ENCODE assay signal across 17 cellular contexts in the genomic region with DNA sequence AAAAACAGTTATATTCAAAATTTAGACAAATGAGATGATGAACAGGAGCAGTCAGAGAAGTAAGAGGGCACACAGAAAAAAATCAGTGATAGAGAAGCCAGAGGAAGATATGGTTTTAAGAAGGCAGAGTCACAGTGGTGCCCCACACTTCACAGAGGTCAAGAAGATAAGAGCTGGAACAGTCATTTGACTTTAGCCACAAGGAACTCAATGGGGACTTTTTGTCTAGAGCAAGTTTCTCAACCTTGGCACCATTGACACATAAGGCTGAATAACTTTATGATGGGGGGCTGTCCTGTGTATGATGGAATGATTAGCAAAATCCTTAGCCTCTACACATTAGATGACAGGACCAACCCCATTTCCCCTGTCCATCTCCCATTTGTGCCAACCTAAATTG.
DNase-seq lines count a peak whose midpoint lies in the region; ATAC-seq and TF ChIP-seq lines count a peak whose summit lies in the region.
"Had no signal": no experiment of that assay in that cellular context is flagged by ENCODE, and none has a peak within 500 bp of the region (broad histone marks: within the 10 kb centered on the region; RNA-seq: fewer than 3 reads in every experiment).

No MANE protein-coding gene starts in this region.

- peaks cover 24% of the 10 kb centered on the region for H3K9me3 Mint-ChIP-seq in activated naive CD8-positive, alpha-beta T cell treated with anti-CD3 and anti-CD28 coated beads, Interleukin-2, amount 50 U/mL, for 24 hours
- H3K9me3 Mint-ChIP-seq in activated naive CD8-positive, alpha-beta T cell treated with anti-CD3 and anti-CD28 coated beads for 36 hours = peaks cover 6% of the 10 kb centered on the region
- no peaks in the 10 kb centered on the region for H3K9me3 Mint-ChIP-seq in activated B cell treated with CpG ODN at 0.5 μM for 24 hours
- H3K9me3 Mint-ChIP-seq: endodermal cell had no signal

- peak; percentile 84 for ATAC-seq in activated naive CD8-positive, alpha-beta T cell treated with anti-CD3 and anti-CD28 coated beads, Interleukin-2, amount 50 U/mL, for 24 hours
- ATAC-seq in HG02678 (IDR thresholded peaks at IDR 0.05; ENCODE audit: unreplicated experiment) (peak; percentile 80), activated B cell treated with CpG ODN at 0.5 μM for 24 hours (ENCODE audit: low read depth) (peak; percentile 34)

- H3K27ac Mint-ChIP-seq in activated naive CD8-positive, alpha-beta T cell treated with anti-CD3 and anti-CD28 coated beads, Interleukin-2, amount 50 U/mL, for 24 hours = peak overlapping the region; percentile 70
- no peak overlapping the region for H3K27ac Mint-ChIP-seq in activated naive CD8-positive, alpha-beta T cell treated with anti-CD3 and anti-CD28 coated beads for 36 hours
- H3K27ac Mint-ChIP-seq in activated B cell treated with CpG ODN at 0.5 μM for 24 hours = peak overlapping the region; percentile 42
- H3K27ac Mint-ChIP-seq: activated naive CD8-positive, alpha-beta T cell treated with anti-CD3 and anti-CD28 coated beads, Interleukin-2, amount 10 ng/mL, durations not matched to agents 7 days and 5 days; endodermal cell had no signal

- POLR2A ChIA-PET in activated B cell treated with CpG ODN at 0.5 μM for 24 hours (lab: Charles Lee) = interaction anchor here (1.1 kb wide), 1 partner anchor 24 kb away, joined by 5 read pairs; no protein-coding TSS in a partner anchor

- no peak for DNase-seq in activated naive CD8-positive, alpha-beta T cell treated with anti-CD3 and anti-CD28 coated beads, Interleukin-2, amount 50 U/mL, for 24 hours
- no peak for DNase-seq in activated naive CD8-positive, alpha-beta T cell treated with anti-CD3 and anti-CD28 coated beads for 36 hours
- DNase-seq in activated B cell treated with CpG ODN at 0.5 μM for 24 hours (no peak), dermis blood vessel endothelial cell (no peak), DMS153 (lab: John Stamatoyannopoulos, UW) (no peak), GM13977 (ENCODE audit: low spot score) (no peak), SW480 (ENCODE audit: low spot score) (no peak)
- DNase-seq: activated naive CD8-positive, alpha-beta T cell treated with anti-CD3 and anti-CD28 coated beads, Interleukin-2, amount 10 ng/mL, durations not matched to agents 7 days and 5 days; endodermal cell; hippocampal formation; kidney glomerular epithelial cell; NCI-H1417; NCI-H226; SHP77 treated with DMSO at 0.1 percent for 48 hours; stimulated activated CD4-positive, alpha-beta T cell treated with anti-CD3 and anti-CD28 coated beads, Interleukin-1b, Interleukin-23, amount 100 ng/mL, for 48 hours; transverse colon had no signal

- intact Hi-C loops in activated B cell treated with CpG ODN at 0.5 μM for 24 hours (cut with micrococcal nuclease) = loop anchor here (1.0 kb wide), 1 partner anchor 8 kb away; no protein-coding TSS in a partner anchor

- CTCF ChIA-PET in activated B cell treated with CpG ODN at 0.5 μM for 24 hours (lab: Charles Lee) = no interaction called here

- no peak overlapping the region for H3K4me3 Mint-ChIP-seq in activated naive CD8-positive, alpha-beta T cell treated with anti-CD3 and anti-CD28 coated beads, Interleukin-2, amount 50 U/mL, for 24 hours
- H3K4me3 Mint-ChIP-seq in activated naive CD8-positive, alpha-beta T cell treated with anti-CD3 and anti-CD28 coated beads for 36 hours = no peak overlapping the region
- H3K4me3 Mint-ChIP-seq in activated B cell treated with CpG ODN at 0.5 μM for 24 hours = no peak overlapping the region
- H3K4me3 Mint-ChIP-seq: activated naive CD8-positive, alpha-beta T cell treated with anti-CD3 and anti-CD28 coated beads, Interleukin-2, amount 10 ng/mL, durations not matched to agents 7 days and 5 days; endodermal cell had no signal

- in situ Hi-C loops in GM13977 (cut with MboI; ENCODE audit: low pct_unique_long_range_greater_than_20kb, low sequenced_read_pairs, unreplicated experiment) = no loop called here

- H3K4me1 Mint-ChIP-seq in activated naive CD8-positive, alpha-beta T cell treated with anti-CD3 and anti-CD28 coated beads, Interleukin-2, amount 50 U/mL, for 24 hours = peaks cover 29% of the 10 kb centered on the region
- peaks cover 9% of the 10 kb centered on the region for H3K4me1 Mint-ChIP-seq in activated naive CD8-positive, alpha-beta T cell treated with anti-CD3 and anti-CD28 coated beads for 36 hours
- peaks cover 28% of the 10 kb centered on the region for H3K4me1 Mint-ChIP-seq in activated B cell treated with CpG ODN at 0.5 μM for 24 hours
- H3K4me1 Mint-ChIP-seq: endodermal cell had no signal

- H3K36me3 Mint-ChIP-seq in activated naive CD8-positive, alpha-beta T cell treated with anti-CD3 and anti-CD28 coated beads, Interleukin-2, amount 50 U/mL, for 24 hours (ENCODE audit: low read depth) = peaks cover 4% of the 10 kb centered on the region
- H3K36me3 Mint-ChIP-seq in activated naive CD8-positive, alpha-beta T cell treated with anti-CD3 and anti-CD28 coated beads for 36 hours = peaks cover 2% of the 10 kb centered on the region
- H3K36me3 Mint-ChIP-seq in activated B cell treated with CpG ODN at 0.5 μM for 24 hours (ENCODE audit: low read depth) = no peaks in the 10 kb centered on the region

- TF ChIP-seq CTCF in activated B cell treated with CpG ODN at 0.5 μM for 24 hours (IDR thresholded peaks at IDR 0.05) = no peak
- TF ChIP-seq CTCF in GM13977 (IDR thresholded peaks at IDR 0.05; ENCODE audit: extremely low read depth, insufficient read depth, missing control alignments) = no peak

- no peaks in the 10 kb centered on the region for H3K27me3 Mint-ChIP-seq in activated naive CD8-positive, alpha-beta T cell treated with anti-CD3 and anti-CD28 coated beads, Interleukin-2, amount 50 U/mL, for 24 hours
- no peaks in the 10 kb centered on the region for H3K27me3 Mint-ChIP-seq in activated naive CD8-positive, alpha-beta T cell treated with anti-CD3 and anti-CD28 coated beads for 36 hours
- H3K27me3 Mint-ChIP-seq in activated B cell treated with CpG ODN at 0.5 μM for 24 hours = no peaks in the 10 kb centered on the region
- H3K27me3 Mint-ChIP-seq: activated naive CD8-positive, alpha-beta T cell treated with anti-CD3 and anti-CD28 coated beads, Interleukin-2, amount 10 ng/mL, durations not matched to agents 7 days and 5 days had no signal

Comparison
In these comparisons a context has a peak if more than half of its experiments do, and no peak if none do; other contexts are left out.
1. ATAC-seq: peak in every context shown above with its lines; median percentile 84 in activated naive CD8-positive, alpha-beta T cell treated with anti-CD3 and anti-CD28 coated beads, Interleukin-2, amount 50 U/mL, for 24 hours; 80 in HG02678; 34 in activated B cell treated with CpG ODN at 0.5 μM for 24 hours.